16 cellular contexts compared by ENCODE assay signal in genomic region chr11:120900642-120901041, GRCh38.
"Had no signal": no experiment of that assay in that cellular context is flagged by ENCODE, and none has a peak within 500 bp of the region (broad histone marks: within the 10 kb centered on the region; RNA-seq: fewer than 3 reads in every experiment).

No MANE protein-coding gene starts in this region.

- DNase-seq: activated CD4-positive, alpha-beta memory T cell treated with anti-CD3 and anti-CD28 coated beads for 36 hours; activated CD4-positive, alpha-beta T cell treated with anti-CD3 and anti-CD28 coated beads for 36 hours; activated CD8-positive, alpha-beta memory T cell treated with anti-CD3 and anti-CD28 coated beads, Interleukin-2, amount 10 ng/mL, durations not matched to agents 7 days and 5 days; activated naive CD4-positive, alpha-beta T cell treated with anti-CD3 and anti-CD28 coated beads, Interleukin-2, amount 10 ng/mL, durations not matched to agents 7 days and 5 days; activated T-cell treated with anti-CD3 and anti-CD28 coated beads, Interleukin-2, amount 50 U/mL, for 24 hours; adrenal gland; left colon; naive thymus-derived CD4-positive, alpha-beta T cell; stimulated activated CD4-positive, alpha-beta T cell treated with anti-CD3 and anti-CD28 coated beads, Interleukin-15, amount 100 ng/mL, for 24 hours; stimulated activated CD4-positive, alpha-beta T cell treated with anti-CD3 and anti-CD28 coated beads, Interleukin-4, amount 100 ng/mL, for 24 hours; stimulated activated naive CD4-positive, alpha-beta T cell; T-helper 1 cell; transverse colon had no signal

- H3K27me3 ChIP-seq: adrenal gland, transverse colon, vagina had no signal

- H3K36me3 ChIP-seq: adrenal gland, esophagus muscularis mucosa, neutrophil, transverse colon, vagina had no signal

- H3K4me3 ChIP-seq: adrenal gland, esophagus muscularis mucosa, transverse colon, vagina had no signal

- ATAC-seq: activated CD4-positive, alpha-beta T cell treated with anti-CD3 and anti-CD28 coated beads for 36 hours; activated CD8-positive, alpha-beta memory T cell treated with anti-CD3 and anti-CD28 coated beads, Interleukin-2, amount 10 ng/mL, durations not matched to agents 7 days and 5 days; left colon; naive thymus-derived CD4-positive, alpha-beta T cell had no signal
